In genomic region chr5:143629871-143630658, GRCh38 we compare ENCODE assay signal across 1 cellular context.
TF ChIP-seq lines count a peak whose summit lies in the region.

No MANE protein-coding gene starts in this region.

TF ChIP-seq in HepG2, 621 proteins besides CTCF, POLR2A, EP300 and RAD21 (continued from another document and continues in another):
- TF ChIP-seq MYPOP (CRISPR knock-in tag; IDR thresholded peaks at IDR 0.05) (no peak; the same call in 1 of the 2 replicates), TEAD2 (CRISPR knock-in tag; IDR thresholded peaks at IDR 0.05) (no peak), ZNF232 (CRISPR knock-in tag; IDR thresholded peaks at IDR 0.05; ENCODE audit: borderline replicate concordance) (no peak), SMARCC2 (IDR thresholded peaks at IDR 0.05) (no peak), RNF219 (CRISPR knock-in tag; IDR thresholded peaks at IDR 0.05) (no peak), TRAFD1 (CRISPR knock-in tag; IDR thresholded peaks at IDR 0.05; ENCODE audit: borderline replicate concordance) (no peak), IRF9 (CRISPR knock-in tag; IDR thresholded peaks at IDR 0.05; ENCODE audit: borderline replicate concordance) (no peak), ZZZ3 (CRISPR knock-in tag; IDR thresholded peaks at IDR 0.05; ENCODE audit: borderline replicate concordance) (no peak), ZNF430 (CRISPR knock-in tag; IDR thresholded peaks at IDR 0.05) (no peak), TAF15 (IDR thresholded peaks at IDR 0.05; ENCODE audit: low read depth, low read length, poor library complexity, severe bottlenecking) (no peak), ZBTB8A (CRISPR knock-in tag; IDR thresholded peaks at IDR 0.05; ENCODE audit: borderline replicate concordance, low read depth) (no peak), ZEB1 (IDR thresholded peaks at IDR 0.05; ENCODE audit: insufficient replicate concordance, low read depth) (no peak), MLX (CRISPR knock-in tag; IDR thresholded peaks at IDR 0.05) (peak; percentile 62), HNRNPK (IDR thresholded peaks at IDR 0.05; ENCODE audit: low read depth, low read length, poor library complexity, severe bottlenecking) (no peak), MEF2D (CRISPR knock-in tag; IDR thresholded peaks at IDR 0.05) (no peak), KAT7 (CRISPR knock-in tag; IDR thresholded peaks at IDR 0.05; ENCODE audit: borderline replicate concordance) (peak; percentile 32; the same call in 1 of the 2 replicates), ZNF160 (CRISPR knock-in tag; IDR thresholded peaks at IDR 0.05) (no peak), LRRFIP1 (CRISPR knock-in tag; conservative IDR thresholded peaks at IDR 0.05) (no peak), GATAD2A (CRISPR knock-in tag; IDR thresholded peaks at IDR 0.05) (peak; percentile 94), ZMAT3 (CRISPR knock-in tag; conservative IDR thresholded peaks at IDR 0.05) (no peak), STAT6 (CRISPR knock-in tag; IDR thresholded peaks at IDR 0.05; ENCODE audit: borderline replicate concordance) (no peak), SNAPC5 (CRISPR knock-in tag; IDR thresholded peaks at IDR 0.05; ENCODE audit: borderline replicate concordance) (no peak), ZNF275 (CRISPR knock-in tag; IDR thresholded peaks at IDR 0.05; ENCODE audit: borderline replicate concordance) (no peak), TMF1 (CRISPR knock-in tag; IDR thresholded peaks at IDR 0.05; ENCODE audit: low read depth) (no peak), ZBTB39 (CRISPR knock-in tag; IDR thresholded peaks at IDR 0.05) (no peak), ZBED4 (CRISPR knock-in tag; IDR thresholded peaks at IDR 0.05; ENCODE audit: borderline replicate concordance) (no peak), CAMTA2 (CRISPR knock-in tag; IDR thresholded peaks at IDR 0.05; ENCODE audit: borderline replicate concordance) (no peak), KLF16 (CRISPR knock-in tag; IDR thresholded peaks at IDR 0.05) (peak in 1 of 2 experiments; percentile 75; a peak in 1 of 4 replicates), PHB2 (IDR thresholded peaks at IDR 0.05; ENCODE audit: partially characterized antibody) (no peak), ARHGAP35 (CRISPR knock-in tag; IDR thresholded peaks at IDR 0.05; ENCODE audit: borderline replicate concordance) (no peak), GATAD1 (CRISPR knock-in tag; IDR thresholded peaks at IDR 0.05) (no peak), ZBTB33 (CRISPR knock-in tag; IDR thresholded peaks at IDR 0.05) (no peak)
